9 cellular contexts compared by ENCODE assay signal in genomic region chr15:74816624-74817369, GRCh38. TPM values are rescaled to one million over a fixed set of nuclear protein-coding genes. Genes with fewer than 3 reads are reported as not detected.
A peak's percentile ranks its signal among the peaks of the same experiment; 100 is the strongest.
DNase-seq lines count a peak whose midpoint lies in the region; ATAC-seq and TF ChIP-seq lines count a peak whose summit lies in the region.
"Had no signal": no experiment of that assay in that cellular context is flagged by ENCODE, and none has a peak within 500 bp of the region (broad histone marks: within the 10 kb centered on the region; RNA-seq: fewer than 3 reads in every experiment).

No MANE protein-coding gene starts in this region.

- H3K27ac ChIP-seq in gastroesophageal sphincter = peak overlapping the region in 3 of 4 donors; percentile 33 to 59 (median 49)
- no peak overlapping the region for H3K27ac ChIP-seq in thyroid gland

- H3K4me3 ChIP-seq in gastroesophageal sphincter (no peak overlapping the region), thyroid gland (replicated peaks in 1 of 3) (no peak overlapping the region)

- WGBS in gastroesophageal sphincter (ENCODE audit: low coverage in 1 of 2), 2 donors = 37 to 61% methylated on average over 7 to 9 of the region's 19 CpGs
- WGBS in thyroid gland, 2 donors = 62 to 64% methylated on average over 19 of the region's 19 CpGs

- no peaks in the 10 kb centered on the region for H3K9me3 ChIP-seq in gastroesophageal sphincter
- no peaks in the 10 kb centered on the region for H3K9me3 ChIP-seq in thyroid gland

- H3K27me3 ChIP-seq in gastroesophageal sphincter (peaks cover 6% of the 10 kb centered on the region), thyroid gland (no peaks in the 10 kb centered on the region)

- no peak for TF ChIP-seq EP300 in gastroesophageal sphincter (IDR thresholded peaks at IDR 0.05)

- ATAC-seq in left ventricle myocardium superior = peak; percentile 2
- no peak for ATAC-seq in Right ventricle myocardium inferior
- ATAC-seq in gastroesophageal sphincter = no peak
- no peak for ATAC-seq in GM19328 (IDR thresholded peaks at IDR 0.05; ENCODE audit: unreplicated experiment)
- ATAC-seq: activated CD8-positive, alpha-beta T cell treated with anti-CD3 and anti-CD28 coated beads, Interleukin-2, amount 10 ng/mL, durations not matched to agents 7 days and 5 days had no signal

- H3K36me3 ChIP-seq in gastroesophageal sphincter (no peaks in the 10 kb centered on the region), thyroid gland (no peaks in the 10 kb centered on the region)

- no peak for DNase-seq in left ventricle myocardium superior
- DNase-seq in Right ventricle myocardium inferior (ENCODE audit: missing footprints) = no peak
- DNase-seq in activated CD8-positive, alpha-beta memory T cell treated with anti-CD3 and anti-CD28 coated beads for 24 hours = no peak
- DNase-seq in thyroid gland = no peak
- DNase-seq: activated CD8-positive, alpha-beta T cell treated with anti-CD3 and anti-CD28 coated beads, Interleukin-2, amount 10 ng/mL, durations not matched to agents 7 days and 5 days had no signal

- no peak for TF ChIP-seq POLR2A in gastroesophageal sphincter (IDR thresholded peaks at IDR 0.05)
- no peak for TF ChIP-seq POLR2A in thyroid gland (IDR thresholded peaks at IDR 0.05)

- H3K4me1 ChIP-seq in gastroesophageal sphincter (peaks cover 0 to 44% (median 14%) of the 10 kb centered on the region in 3 donors), thyroid gland (no peaks in the 10 kb centered on the region)

- intact Hi-C loops in left ventricle myocardium superior (cut with micrococcal nuclease) = no loop called here
- intact Hi-C loops in Right ventricle myocardium inferior (cut with DNase I) = no loop called here
- intact Hi-C loops in thyroid gland (cut with DNase I) = no loop called here

- TF ChIP-seq CTCF in gastroesophageal sphincter (IDR thresholded peaks at IDR 0.05) (no peak), thyroid gland (IDR thresholded peaks at IDR 0.05) (no peak)

RNA-seq across cellular contexts. Expression of gene LMAN1L, which starts 4.2 kb away (rescaled TPM):
- total RNA-seq in left ventricle myocardium superior = 23.5 TPM
- 21.9 TPM for total RNA-seq in Right ventricle myocardium inferior
- under 1 TPM in 1 of 4 donors, not detected in 3; 0.27 TPM for total RNA-seq in gastroesophageal sphincter
- 1 to 10 TPM in 1 of 4 donors, not detected in 3; 3.5 TPM for total RNA-seq in thyroid gland
- total RNA-seq: epithelial cell of proximal tubule had no signal

RNA-seq across cellular contexts. Expression of gene CPLX3, which starts 9.6 kb away (rescaled TPM):
- total RNA-seq in left ventricle myocardium superior (4.1 TPM), Right ventricle myocardium inferior (2.8 TPM), gastroesophageal sphincter (not detected), thyroid gland (not detected)
- total RNA-seq: activated CD8-positive, alpha-beta T cell treated with anti-CD3 and anti-CD28 coated beads, Interleukin-2, amount 10 ng/mL, durations not matched to agents 7 days and 5 days; B cell; epithelial cell of proximal tubule had no signal

RNA-seq across cellular contexts. Expression of gene ULK3, which starts 26.2 kb away (rescaled TPM):
- total RNA-seq in left ventricle myocardium superior (47.5 TPM), Right ventricle myocardium inferior (42.3 TPM), gastroesophageal sphincter (10 to 100 TPM; 26.4 to 51.8 (median 32.7) TPM), thyroid gland (10 to 100 TPM; 40.9 to 91.1 (median 74.7) TPM)

RNA-seq across cellular contexts. Expression of gene CSK, which starts 34.9 kb away (rescaled TPM):
- total RNA-seq in left ventricle myocardium superior (45.8 TPM), Right ventricle myocardium inferior (41.8 TPM), gastroesophageal sphincter (10 to 100 TPM in 3 of 4 donors, 1 to 10 TPM in 1; 8.4 to 23.1 (median 18.2) TPM), thyroid gland (10 to 100 TPM; 18.2 to 24.3 (median 20.3) TPM)

RNA-seq across cellular contexts. Expression of gene SCAMP2, which starts 56.4 kb away (rescaled TPM):
- total RNA-seq in left ventricle myocardium superior (46.2 TPM), Right ventricle myocardium inferior (42.6 TPM), gastroesophageal sphincter (100 to 1,000 TPM in 1 of 4 donors, 10 to 100 TPM in 3; 45.6 to 111 (median 72.1) TPM), thyroid gland (100 to 1,000 TPM in 2 of 4 donors, 10 to 100 TPM in 2; 59.3 to 129 (median 104) TPM)

Comparison
In these comparisons a context has a peak if more than half of its experiments do, and no peak if none do; other contexts are left out.
1. H3K27ac ChIP-seq: peak in gastroesophageal sphincter (3 of 4); none in thyroid gland (0 of 3).